20 cellular contexts compared by ENCODE assay signal in the genomic region with DNA sequence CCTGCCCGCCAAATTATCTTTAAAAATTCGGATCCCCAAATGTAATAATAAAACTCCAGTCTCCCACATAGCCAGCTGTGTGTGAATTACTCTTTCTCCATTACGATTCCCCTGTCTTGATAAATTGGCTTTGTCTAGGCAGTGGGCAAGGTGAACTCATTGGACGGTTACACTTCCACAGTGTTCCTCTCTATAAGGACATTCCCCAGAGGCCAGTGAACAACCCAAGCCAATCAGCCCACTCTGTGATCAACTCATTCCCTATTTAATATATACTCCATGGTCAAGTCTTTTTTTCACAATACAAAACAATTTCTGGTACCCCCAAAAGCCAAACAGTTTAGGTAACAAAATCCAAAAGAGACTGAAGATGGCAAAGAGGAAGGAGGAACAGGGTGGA.
A peak's percentile ranks its signal among the peaks of the same experiment; 100 is the strongest.
DNase-seq lines count a peak whose midpoint lies in the region; ATAC-seq and TF ChIP-seq lines count a peak whose summit lies in the region.
"Had no signal": no experiment of that assay in that cellular context is flagged by ENCODE, and none has a peak within 500 bp of the region (broad histone marks: within the 10 kb centered on the region; RNA-seq: fewer than 3 reads in every experiment).

No MANE protein-coding gene starts in this region.

- no peaks in the 10 kb centered on the region for H3K79me2 ChIP-seq in mesendoderm (ENCODE audit: control insufficient read depth, insufficient read depth, low read length)

- peak; percentile 63 to 69 for DNase-seq in HAP-1 (ENCODE audit: low spot score in 2 of 2)
- DNase-seq in activated B cell treated with CpG ODN at 0.5 μM for 24 hours = no peak
- no peak for DNase-seq in naive B cell
- no peak for DNase-seq in cardiac septum (ENCODE audit: low spot score)
- no peak for DNase-seq in CD8-positive, alpha-beta T cell
- DNase-seq in NCI-H226 = no peak
- DNase-seq in mesendoderm = no peak
- DNase-seq: ACHN; C1 segment of cervical spinal cord; GDM1; KBM-7; MM.1S; NCI-H1092 treated with DMSO at 0.1 percent for 48 hours; NCI-H1436 treated with DMSO at 0.1 percent for 48 hours; NCI-H2029 treated with DMSO at 0.1 percent for 48 hours; NCI-H345; NCI-H524; NCI-H774; NK-92 treated with Interleukin-12 subunit alpha and Interleukin-12 subunit beta, amount 100 ng/mL, for 24 hours; SJCRH30 had no signal

- no peak overlapping the region for H4K5ac ChIP-seq in mesendoderm (ENCODE audit: low read length)

- H3K4me2 ChIP-seq in mesendoderm (ENCODE audit: low read length) = no peak overlapping the region

- H3K4me1 ChIP-seq in HAP-1 (peaks cover 63% of the 10 kb centered on the region), mesendoderm (ENCODE audit: control insufficient read depth, low read depth, low read length) (no peaks in the 10 kb centered on the region)
- H3K4me1 ChIP-seq in CD8-positive, alpha-beta T cell (ENCODE audit: insufficient read depth, low read length) = no peaks in the 10 kb centered on the region
- H3K4me1 ChIP-seq: SJCRH30 had no signal

- CTCF ChIA-PET in activated B cell treated with CpG ODN at 0.5 μM for 24 hours (lab: Charles Lee) = no interaction called here
- CTCF ChIA-PET in CD8-positive, alpha-beta T cell (lab: Charles Lee) = no interaction called here

- no peak for TF ChIP-seq CTCF in activated B cell treated with CpG ODN at 0.5 μM for 24 hours (IDR thresholded peaks at IDR 0.05)
- no peak for TF ChIP-seq CTCF in CD8-positive, alpha-beta T cell (IDR thresholded peaks at IDR 0.05)

- no peak overlapping the region for H2BK120ac ChIP-seq in mesendoderm (ENCODE audit: low read depth, low read length)

- H3K23ac ChIP-seq in mesendoderm (ENCODE audit: low read length) = no peak overlapping the region

- H3K36me3 ChIP-seq in HAP-1 (replicated peaks) (peaks cover 20% of the 10 kb centered on the region), mesendoderm (ENCODE audit: control insufficient read depth, insufficient read depth, low read length) (no peaks in the 10 kb centered on the region)
- no peaks in the 10 kb centered on the region for H3K36me3 ChIP-seq in CD8-positive, alpha-beta T cell (ENCODE audit: insufficient read depth, low read length)
- H3K36me3 ChIP-seq: SJCRH30 had no signal

- H3K36me3 Mint-ChIP-seq in activated B cell treated with CpG ODN at 0.5 μM for 24 hours (ENCODE audit: low read depth) = no peaks in the 10 kb centered on the region
- no peaks in the 10 kb centered on the region for H3K36me3 Mint-ChIP-seq in naive B cell
- no peaks in the 10 kb centered on the region for H3K36me3 Mint-ChIP-seq in CD8-positive, alpha-beta T cell

- H3K4me1 Mint-ChIP-seq in activated B cell treated with CpG ODN at 0.5 μM for 24 hours (peaks cover 62% of the 10 kb centered on the region), naive B cell (peaks cover 40 to 70% (median 55%) of the 10 kb centered on the region in 3 donors)
- H3K4me1 Mint-ChIP-seq in CD8-positive, alpha-beta T cell (ENCODE audit: low read depth) = no peaks in the 10 kb centered on the region

- no peak overlapping the region for H3K18ac ChIP-seq in mesendoderm (ENCODE audit: low read length)

- no peaks in the 10 kb centered on the region for H3K79me1 ChIP-seq in mesendoderm (ENCODE audit: low read length)

- peak overlapping the region; percentile 80 for H3K27ac Mint-ChIP-seq in activated B cell treated with CpG ODN at 0.5 μM for 24 hours
- H3K27ac Mint-ChIP-seq in naive B cell = peak overlapping the region; percentile 57 to 95 (median 78)
- H3K27ac Mint-ChIP-seq in CD8-positive, alpha-beta T cell = no peak overlapping the region

- H4K8ac ChIP-seq in mesendoderm (ENCODE audit: low read depth, low read length) = no peak overlapping the region

- H3K27me3 ChIP-seq in HAP-1 (ENCODE audit: low read depth) (no peaks in the 10 kb centered on the region), mesendoderm (ENCODE audit: insufficient read depth, low read length, poor library complexity) (no peaks in the 10 kb centered on the region)
- no peaks in the 10 kb centered on the region for H3K27me3 ChIP-seq in CD8-positive, alpha-beta T cell (ENCODE audit: insufficient read depth, low read length)
- H3K27me3 ChIP-seq: SJCRH30 had no signal

- intact Hi-C loops in activated B cell treated with CpG ODN at 0.5 μM for 24 hours (cut with micrococcal nuclease) = no loop called here
- intact Hi-C loops in cardiac septum (cut with DNase I) = no loop called here
- intact Hi-C loops in CD8-positive, alpha-beta T cell (cut with DNase I, micrococcal nuclease) = no loop called here

- POLR2A ChIA-PET in activated B cell treated with CpG ODN at 0.5 μM for 24 hours (lab: Charles Lee) = no interaction called here
- POLR2A ChIA-PET in CD8-positive, alpha-beta T cell (lab: Charles Lee) = no interaction called here

- H3K4ac ChIP-seq in mesendoderm (ENCODE audit: low read depth, low read length) = no peak overlapping the region

- no CpG with 5 or more reads among the region's 4 CpGs for WGBS in mesendoderm (ENCODE audit: extremely low coverage, insufficient coverage, low lambda C conversion rate)

- no peak overlapping the region for H3K27ac ChIP-seq in CD8-positive, alpha-beta T cell (ENCODE audit: low read depth, low read length)
- H3K27ac ChIP-seq in mesendoderm (ENCODE audit: low read depth, low read length) = no peak overlapping the region
- H3K27ac ChIP-seq: SJCRH30 had no signal

- in situ Hi-C loops in HAP-1 (cut with MboI; ENCODE audit: low sequenced_read_pairs) = no loop called here

- H2BK5ac ChIP-seq in mesendoderm (ENCODE audit: low read length) = no peak overlapping the region

- H2BK15ac ChIP-seq in mesendoderm (replicated peaks; ENCODE audit: low read depth) = no peak overlapping the region

- H3K4me3 ChIP-seq in HAP-1 (peak overlapping the region; percentile 46), mesendoderm (ENCODE audit: low read length) (no peak overlapping the region)
- H3K4me3 ChIP-seq in CD8-positive, alpha-beta T cell (ENCODE audit: low read depth, low read length) = no peak overlapping the region
- H3K4me3 ChIP-seq: SJCRH30 had no signal

- no peaks in the 10 kb centered on the region for H3K9me3 ChIP-seq in HAP-1
- H3K9me3 ChIP-seq in CD8-positive, alpha-beta T cell (ENCODE audit: low read length) = no peaks in the 10 kb centered on the region
- H3K9me3 ChIP-seq: SJCRH30 had no signal

- no peak overlapping the region for H2AK5ac ChIP-seq in mesendoderm (ENCODE audit: low read length)

- no peak for ATAC-seq in activated B cell treated with CpG ODN at 0.5 μM for 24 hours (ENCODE audit: low read depth)
- ATAC-seq in naive B cell (ENCODE audit: low read depth in 2 of 2) = no peak
- no peak for ATAC-seq in CD8-positive, alpha-beta T cell

- H3K27me3 Mint-ChIP-seq in activated B cell treated with CpG ODN at 0.5 μM for 24 hours = no peaks in the 10 kb centered on the region
- H3K27me3 Mint-ChIP-seq in naive B cell = no peaks in the 10 kb centered on the region
- H3K27me3 Mint-ChIP-seq in CD8-positive, alpha-beta T cell (ENCODE audit: low read depth) = no peaks in the 10 kb centered on the region

- peak overlapping the region; percentile 74 for H3K4me3 Mint-ChIP-seq in activated B cell treated with CpG ODN at 0.5 μM for 24 hours
- peak overlapping the region; percentile 54 to 88 (median 80) for H3K4me3 Mint-ChIP-seq in naive B cell
- H3K4me3 Mint-ChIP-seq in CD8-positive, alpha-beta T cell = no peak overlapping the region

- no peak overlapping the region for H3K56ac ChIP-seq in mesendoderm (ENCODE audit: low read length)

- no peak overlapping the region for H3K9ac ChIP-seq in mesendoderm (ENCODE audit: low read length)

- H3K9me3 Mint-ChIP-seq in activated B cell treated with CpG ODN at 0.5 μM for 24 hours = no peaks in the 10 kb centered on the region
- H3K9me3 Mint-ChIP-seq in naive B cell = peaks cover 0 to 4% (median 0%) of the 10 kb centered on the region in 7 donors
- no peaks in the 10 kb centered on the region for H3K9me3 Mint-ChIP-seq in CD8-positive, alpha-beta T cell

Comparison
In these comparisons a context has a peak if more than half of its experiments do, and no peak if none do; other contexts are left out.
1. DNase-seq: peak in HAP-1 (2 of 2); none in activated B cell treated with CpG ODN at 0.5 μM for 24 hours (single experiment), naive B cell (single experiment), cardiac septum (single experiment), CD8-positive, alpha-beta T cell (0 of 7), NCI-H226 (single experiment) and mesendoderm (single experiment).